In genomic region chr19:40519352-40520322, GRCh38 we compare ENCODE assay signal across 10 cellular contexts. TPM values are rescaled to one million over a fixed set of nuclear protein-coding genes. Genes with fewer than 3 reads are reported as not detected.
DNase-seq lines count a peak whose midpoint lies in the region; ATAC-seq and TF ChIP-seq lines count a peak whose summit lies in the region.
"Had no signal": no experiment of that assay in that cellular context is flagged by ENCODE, and none has a peak within 500 bp of the region (broad histone marks: within the 10 kb centered on the region; RNA-seq: fewer than 3 reads in every experiment).

No MANE protein-coding gene starts in this region.

- CTCF ChIA-PET in activated CD8-positive, alpha-beta T cell treated with anti-CD3 and anti-CD28 coated beads for 36 hours (lab: Charles Lee), result interaction anchor here (2.6 kb wide), 1 partner anchor 115 kb away, joined by 9 read pairs; no protein-coding TSS in a partner anchor
- CTCF ChIA-PET in activated CD8-positive, alpha-beta T cell treated with anti-CD3 and anti-CD28 coated beads, Interleukin-2, amount 10 ng/mL, durations not matched to agents 7 days and 5 days (lab: Charles Lee), result interaction anchor here (0.8 to 1.1 kb wide), 2 partner anchors 29 to 115 kb away, joined by 3 read pairs; no protein-coding TSS in a partner anchor
- CTCF ChIA-PET in Panc1 (lab: Charles Lee), result no interaction called here

- no peaks in the 10 kb centered on the region for H3K9me3 ChIP-seq in Panc1 (ENCODE audit: control insufficient read depth, insufficient read depth, low read depth, low read length)
- H3K9me3 ChIP-seq in cardiac muscle cell (ENCODE audit: low read depth), result no peaks in the 10 kb centered on the region
- H3K9me3 ChIP-seq: BLaER1 had no signal

- no peak for TF ChIP-seq CTCF in activated CD8-positive, alpha-beta T cell treated with anti-CD3 and anti-CD28 coated beads for 36 hours (IDR thresholded peaks at IDR 0.05)
- peak; percentile 55 for TF ChIP-seq CTCF in Panc1 (IDR thresholded peaks at IDR 0.05)
- TF ChIP-seq CTCF in cardiac muscle cell (IDR thresholded peaks at IDR 0.05; ENCODE audit: low read depth, low read length), result peak; percentile 14

- peak; percentile 18 for DNase-seq in activated CD8-positive, alpha-beta T cell treated with anti-CD3 and anti-CD28 coated beads for 36 hours
- DNase-seq in activated CD8-positive, alpha-beta T cell treated with anti-CD3 and anti-CD28 coated beads, Interleukin-2, amount 10 ng/mL, durations not matched to agents 7 days and 5 days, result no peak
- DNase-seq in Panc1 (ENCODE audit: low read depth, low spot score), result no peak
- DNase-seq in cardiac muscle cell (ENCODE audit: low read depth in 1 of 2, low spot score in 1 of 2), result peak in 1 of 2 donors; percentile 57
- DNase-seq in stimulated activated naive B cell treated with anti-CD40 and anti-IgM and Interleukin-4, amounts not matched to agents 10 μg/mL and 1 μg/mL and 100 μg/mL, for 72 hours, result no peak
- DNase-seq in NCI-H2107 (lab: John Stamatoyannopoulos, UW), result no peak
- DNase-seq in globus pallidus (ENCODE audit: low spot score), result no peak
- DNase-seq in activated naive CD4-positive, alpha-beta T cell treated with Interleukin-2 at 50 U/mL for 16 hours, result no peak
- DNase-seq: NCI-H2081 treated with DMSO at 0.1 percent for 48 hours had no signal

- H3K9me3 Mint-ChIP-seq in activated CD8-positive, alpha-beta T cell treated with anti-CD3 and anti-CD28 coated beads for 36 hours, result no peaks in the 10 kb centered on the region
- H3K9me3 Mint-ChIP-seq in activated CD8-positive, alpha-beta T cell treated with anti-CD3 and anti-CD28 coated beads, Interleukin-2, amount 10 ng/mL, durations not matched to agents 7 days and 5 days (ENCODE audit: insufficient read depth), result no peaks in the 10 kb centered on the region
- H3K9me3 Mint-ChIP-seq in stimulated activated naive B cell treated with anti-CD40 and anti-IgM and Interleukin-4, amounts not matched to agents 10 μg/mL and 1 μg/mL and 100 μg/mL, for 72 hours, result no peaks in the 10 kb centered on the region

- H3K27me3 Mint-ChIP-seq in activated CD8-positive, alpha-beta T cell treated with anti-CD3 and anti-CD28 coated beads for 36 hours, result peaks cover 18% of the 10 kb centered on the region
- peaks cover 23% of the 10 kb centered on the region for H3K27me3 Mint-ChIP-seq in activated CD8-positive, alpha-beta T cell treated with anti-CD3 and anti-CD28 coated beads, Interleukin-2, amount 10 ng/mL, durations not matched to agents 7 days and 5 days (ENCODE audit: low read depth)
- H3K27me3 Mint-ChIP-seq in stimulated activated naive B cell treated with anti-CD40 and anti-IgM and Interleukin-4, amounts not matched to agents 10 μg/mL and 1 μg/mL and 100 μg/mL, for 72 hours, result peaks cover 25 to 50% of the 10 kb centered on the region in 2 donors

- H3K4me3 Mint-ChIP-seq in activated CD8-positive, alpha-beta T cell treated with anti-CD3 and anti-CD28 coated beads for 36 hours, result no peak overlapping the region
- no peak overlapping the region for H3K4me3 Mint-ChIP-seq in activated CD8-positive, alpha-beta T cell treated with anti-CD3 and anti-CD28 coated beads, Interleukin-2, amount 10 ng/mL, durations not matched to agents 7 days and 5 days
- H3K4me3 Mint-ChIP-seq in stimulated activated naive B cell treated with anti-CD40 and anti-IgM and Interleukin-4, amounts not matched to agents 10 μg/mL and 1 μg/mL and 100 μg/mL, for 72 hours, result no peak overlapping the region

- no peak overlapping the region for H3K27ac ChIP-seq in Panc1 (ENCODE audit: low read length)
- H3K27ac ChIP-seq in cardiac muscle cell, result no peak overlapping the region
- H3K27ac ChIP-seq: BLaER1 had no signal

- H3K4me1 Mint-ChIP-seq in activated CD8-positive, alpha-beta T cell treated with anti-CD3 and anti-CD28 coated beads for 36 hours (ENCODE audit: low read depth), result no peaks in the 10 kb centered on the region
- no peaks in the 10 kb centered on the region for H3K4me1 Mint-ChIP-seq in activated CD8-positive, alpha-beta T cell treated with anti-CD3 and anti-CD28 coated beads, Interleukin-2, amount 10 ng/mL, durations not matched to agents 7 days and 5 days (ENCODE audit: low read depth)
- peaks cover 7 to 10% of the 10 kb centered on the region in 2 donors for H3K4me1 Mint-ChIP-seq in stimulated activated naive B cell treated with anti-CD40 and anti-IgM and Interleukin-4, amounts not matched to agents 10 μg/mL and 1 μg/mL and 100 μg/mL, for 72 hours

- H3K27me3 ChIP-seq in Panc1 (ENCODE audit: control insufficient read depth, insufficient read depth, low read length) (no peaks in the 10 kb centered on the region), cardiac muscle cell (peaks cover 68% of the 10 kb centered on the region)
- H3K27me3 ChIP-seq: BLaER1 had no signal

- POLR2A ChIA-PET in activated CD8-positive, alpha-beta T cell treated with anti-CD3 and anti-CD28 coated beads for 36 hours (lab: Charles Lee), result interaction anchor here (1.6 kb wide), 1 partner anchor 44 kb away, joined by 4 read pairs; no protein-coding TSS in a partner anchor
- POLR2A ChIA-PET in activated CD8-positive, alpha-beta T cell treated with anti-CD3 and anti-CD28 coated beads, Interleukin-2, amount 10 ng/mL, durations not matched to agents 7 days and 5 days (lab: Charles Lee), result interaction anchor here (0.7 kb wide), 1 partner anchor 193 kb away, joined by 3 read pairs; no protein-coding TSS in a partner anchor
- POLR2A ChIA-PET in Panc1 (lab: Charles Lee), result interaction anchor here (0.6 kb wide), 1 partner anchor 12 kb away, joined by 11 read pairs; no protein-coding TSS in a partner anchor

- in situ Hi-C loops in Panc1 (cut with HindIII; ENCODE audit: low pct_unique_long_range_greater_than_20kb, low sequenced_read_pairs), result no loop called here

- H3K4me1 ChIP-seq in Panc1 (ENCODE audit: control insufficient read depth, insufficient read depth, low read length) (0 out of 2 replicates have a peak, but pooled peaks cover 4% of the 10 kb centered on the region), cardiac muscle cell (ENCODE audit: low read depth) (no peaks in the 10 kb centered on the region)

- H3K27ac Mint-ChIP-seq in activated CD8-positive, alpha-beta T cell treated with anti-CD3 and anti-CD28 coated beads for 36 hours, result no peak overlapping the region
- no peak overlapping the region for H3K27ac Mint-ChIP-seq in activated CD8-positive, alpha-beta T cell treated with anti-CD3 and anti-CD28 coated beads, Interleukin-2, amount 10 ng/mL, durations not matched to agents 7 days and 5 days
- peak overlapping the region; percentile 37 for H3K27ac Mint-ChIP-seq in stimulated activated naive B cell treated with anti-CD40 and anti-IgM and Interleukin-4, amounts not matched to agents 10 μg/mL and 1 μg/mL and 100 μg/mL, for 72 hours

- no TSS peak for BruUV-seq in Panc1 (replicated peaks; lab: Mats Ljungman, UMichigan)

- no peaks in the 10 kb centered on the region for H3K36me3 ChIP-seq in Panc1 (ENCODE audit: control insufficient read depth, insufficient read depth, low read length)
- no peaks in the 10 kb centered on the region for H3K36me3 ChIP-seq in cardiac muscle cell
- H3K36me3 ChIP-seq: BLaER1 had no signal

- H3K4me3 ChIP-seq in Panc1 (ENCODE audit: low read depth in 2 of 2, low read length in 2 of 2) (peak overlapping the region; percentile 14; a peak in 2 of 4 replicates), cardiac muscle cell (no peak overlapping the region)
- H3K4me3 ChIP-seq: BLaER1 had no signal

- intact Hi-C loops in activated CD8-positive, alpha-beta T cell treated with anti-CD3 and anti-CD28 coated beads for 36 hours (cut with micrococcal nuclease), result loop anchor here (10.0 kb wide), 1 partner anchor 215 kb away; no protein-coding TSS in a partner anchor
- intact Hi-C loops in Panc1 (cut with micrococcal nuclease; ENCODE audit: unreplicated experiment), result no loop called here

- ATAC-seq in activated CD8-positive, alpha-beta T cell treated with anti-CD3 and anti-CD28 coated beads for 36 hours, result peak; percentile 49
- no peak for ATAC-seq in activated CD8-positive, alpha-beta T cell treated with anti-CD3 and anti-CD28 coated beads, Interleukin-2, amount 10 ng/mL, durations not matched to agents 7 days and 5 days
- peak; percentile 85 for ATAC-seq in Panc1
- peak; percentile 46 to 58 for ATAC-seq in stimulated activated naive B cell treated with anti-CD40 and anti-IgM and Interleukin-4, amounts not matched to agents 10 μg/mL and 1 μg/mL and 100 μg/mL, for 72 hours (replicated peaks)

- H3K36me3 Mint-ChIP-seq in activated CD8-positive, alpha-beta T cell treated with anti-CD3 and anti-CD28 coated beads for 36 hours (ENCODE audit: low read depth), result no peaks in the 10 kb centered on the region
- H3K36me3 Mint-ChIP-seq in activated CD8-positive, alpha-beta T cell treated with anti-CD3 and anti-CD28 coated beads, Interleukin-2, amount 10 ng/mL, durations not matched to agents 7 days and 5 days (ENCODE audit: low read depth), result no peaks in the 10 kb centered on the region
- no peaks in the 10 kb centered on the region for H3K36me3 Mint-ChIP-seq in stimulated activated naive B cell treated with anti-CD40 and anti-IgM and Interleukin-4, amounts not matched to agents 10 μg/mL and 1 μg/mL and 100 μg/mL, for 72 hours

RNA-seq across cellular contexts. Expression of gene SPTBN4, which starts 52.8 kb away (rescaled TPM):
- total RNA-seq in activated CD8-positive, alpha-beta T cell treated with anti-CD3 and anti-CD28 coated beads for 36 hours, result 1 to 10 TPM; 1.3 to 2.3 TPM
- total RNA-seq in activated CD8-positive, alpha-beta T cell treated with anti-CD3 and anti-CD28 coated beads, Interleukin-2, amount 10 ng/mL, durations not matched to agents 7 days and 5 days, result under 1 TPM in 1 of 2 experiments, not detected in 1; 0.47 TPM
- 1.2 TPM for total RNA-seq in Panc1 (2021; ENCODE audit: unreplicated experiment)
- 0.98 TPM for polyA plus RNA-seq in Panc1 (2012; ENCODE audit: insufficient read length)
- total RNA-seq in cardiac muscle cell, result 2.3 and 5.5 TPM in 2 replicates
- polyA plus RNA-seq in cardiac muscle cell, result 0.32 and 4.6 TPM in 2 replicates

RNA-seq across cellular contexts. Expression of gene BLVRB, which starts 54.1 kb away (rescaled TPM):
- total RNA-seq in activated CD8-positive, alpha-beta T cell treated with anti-CD3 and anti-CD28 coated beads for 36 hours, result 10 to 100 TPM; 21.2 to 21.7 TPM
- total RNA-seq in activated CD8-positive, alpha-beta T cell treated with anti-CD3 and anti-CD28 coated beads, Interleukin-2, amount 10 ng/mL, durations not matched to agents 7 days and 5 days, result 10 to 100 TPM; 15.1 to 16.5 TPM
- 45.6 TPM for total RNA-seq in Panc1 (2021; ENCODE audit: unreplicated experiment)
- 105 TPM for polyA plus RNA-seq in Panc1 (2012; ENCODE audit: insufficient read length)
- 56.7 and 93.8 TPM in 2 replicates for total RNA-seq in cardiac muscle cell
- 61.5 and 77.0 TPM in 2 replicates for polyA plus RNA-seq in cardiac muscle cell

RNA-seq across cellular contexts. Expression of gene SHKBP1, which starts 57.0 kb away (rescaled TPM):
- 10 to 100 TPM; 82.8 to 89.3 TPM for total RNA-seq in activated CD8-positive, alpha-beta T cell treated with anti-CD3 and anti-CD28 coated beads for 36 hours
- total RNA-seq in activated CD8-positive, alpha-beta T cell treated with anti-CD3 and anti-CD28 coated beads, Interleukin-2, amount 10 ng/mL, durations not matched to agents 7 days and 5 days, result 100 to 1,000 TPM; 116 to 124 TPM
- total RNA-seq in Panc1 (2021; ENCODE audit: unreplicated experiment), result 55.9 TPM
- polyA plus RNA-seq in Panc1 (2012; ENCODE audit: insufficient read length), result 102 TPM
- total RNA-seq in cardiac muscle cell, result 53.3 and 63.6 TPM in 2 replicates
- polyA plus RNA-seq in cardiac muscle cell, result 70.1 and 83.4 TPM in 2 replicates
